In genomic region chr3:103218146-103218545, GRCh38 we compare ENCODE assay signal across 10 cellular contexts.
DNase-seq lines count a peak whose midpoint lies in the region; ATAC-seq and TF ChIP-seq lines count a peak whose summit lies in the region.
"Had no signal": no experiment of that assay in that cellular context is flagged by ENCODE, and none has a peak within 500 bp of the region (broad histone marks: within the 10 kb centered on the region; RNA-seq: fewer than 3 reads in every experiment).

No MANE protein-coding gene starts in this region.

- POLR2A ChIA-PET in WTC11 (lab: Charles Lee), result no interaction called here

- H3K36me3 ChIP-seq in mucosa of descending colon (ENCODE audit: low read depth), result no peaks in the 10 kb centered on the region
- no peaks in the 10 kb centered on the region for H3K36me3 ChIP-seq in prostate gland

- ATAC-seq in GM18519 (IDR thresholded peaks at IDR 0.05; ENCODE audit: low FRiP score, unreplicated experiment), result peak; percentile 99
- ATAC-seq in GM21515 (IDR thresholded peaks at IDR 0.05; ENCODE audit: unreplicated experiment), result peak; percentile 100
- ATAC-seq in HG03108 (IDR thresholded peaks at IDR 0.05; ENCODE audit: unreplicated experiment), result peak; percentile 100
- no peak for ATAC-seq in WTC11
- ATAC-seq in mucosa of descending colon, result no peak

- H3K27me3 ChIP-seq in prostate gland (replicated peaks; ENCODE audit: insufficient read depth), result no peaks in the 10 kb centered on the region

- peak overlapping the region; percentile 71; the same call in 1 of the 2 replicates for H3K27ac Mint-ChIP-seq in WTC11

- H3K27me3 Mint-ChIP-seq in WTC11 (ENCODE audit: low read depth), result no peaks in the 10 kb centered on the region

- TF ChIP-seq POLR2A in prostate gland (IDR thresholded peaks at IDR 0.05), result no peak

- H3K4me3 ChIP-seq in mucosa of descending colon, result no peak overlapping the region
- H3K4me3 ChIP-seq in prostate gland, result no peak overlapping the region

- intact Hi-C loops in mucosa of descending colon (cut with DNase I, micrococcal nuclease) (no loop called here), prostate gland (cut with DNase I) (no loop called here)

- CTCF ChIA-PET in WTC11 (lab: Charles Lee), result no interaction called here

- H3K4me1 ChIP-seq in mucosa of descending colon (ENCODE audit: low read depth), result no peaks in the 10 kb centered on the region
- no peaks in the 10 kb centered on the region for H3K4me1 ChIP-seq in prostate gland (replicated peaks)

- no peak overlapping the region for H3K27ac ChIP-seq in prostate gland
- H3K27ac ChIP-seq: HL-60 had no signal

- H3K9me3 ChIP-seq in mucosa of descending colon (no peaks in the 10 kb centered on the region), prostate gland (no peaks in the 10 kb centered on the region)

- H3K36me3 Mint-ChIP-seq in WTC11, result peaks cover 8% of the 10 kb centered on the region

- no peak overlapping the region for H3K4me3 Mint-ChIP-seq in WTC11

- no peak for DNase-seq in WTC11 (ENCODE audit: low spot score)
- DNase-seq in mucosa of descending colon, result no peak
- DNase-seq in DMS53 (lab: John Stamatoyannopoulos, UW), result no peak
- DNase-seq in prostate gland (ENCODE audit: low spot score), result no peak
- no peak for DNase-seq in NOMO-1 treated with DMSO at 0.1 percent for 48 hours (lab: John Stamatoyannopoulos, UW; ENCODE audit: unreplicated experiment)
- DNase-seq: stimulated activated CD4-positive, alpha-beta T cell treated with anti-CD3 and anti-CD28 coated beads, Interleukin-2, amount 100 ng/mL, for 48 hours had no signal

- peaks cover 9% of the 10 kb centered on the region for H3K4me1 Mint-ChIP-seq in WTC11

- WGBS in prostate gland, result 37% methylated on average over 1 of the region's 1 CpG

- no peak for TF ChIP-seq CTCF in WTC11 (IDR thresholded peaks at IDR 0.05)
- TF ChIP-seq CTCF in mucosa of descending colon (IDR thresholded peaks at IDR 0.05), result no peak
- TF ChIP-seq CTCF in prostate gland (IDR thresholded peaks at IDR 0.05), result no peak

- H3K9me3 Mint-ChIP-seq in WTC11, result peaks cover 16% of the 10 kb centered on the region

TF ChIP-seq in WTC11, 78 proteins besides CTCF, POLR2A, EP300 and RAD21:
- TF ChIP-seq E2F4 (CRISPR knock-in tag; IDR thresholded peaks at IDR 0.05; ENCODE audit: borderline replicate concordance, low read depth) (no peak), EMX1 (CRISPR knock-in tag; IDR thresholded peaks at IDR 0.05) (no peak), NFE2L1 (CRISPR knock-in tag; IDR thresholded peaks at IDR 0.05) (no peak), ATF1 (CRISPR knock-in tag; IDR thresholded peaks at IDR 0.05) (no peak), ZNF138 (CRISPR knock-in tag; conservative IDR thresholded peaks at IDR 0.05) (no peak), ZNF317 (CRISPR knock-in tag; IDR thresholded peaks at IDR 0.05; ENCODE audit: borderline replicate concordance, low read depth) (no peak), ARID4B (CRISPR knock-in tag; IDR thresholded peaks at IDR 0.05; ENCODE audit: borderline replicate concordance) (no peak), ZNF671 (CRISPR knock-in tag; IDR thresholded peaks at IDR 0.05) (no peak), TP53 (CRISPR knock-in tag; IDR thresholded peaks at IDR 0.05) (no peak), USF1 (CRISPR knock-in tag; IDR thresholded peaks at IDR 0.05) (no peak)

Comparison
In these comparisons a context has a peak if more than half of its experiments do, and no peak if none do; other contexts are left out.
1. ATAC-seq: peak in GM18519 (single experiment), GM21515 (single experiment) and HG03108 (single experiment); none in WTC11 (single experiment) and mucosa of descending colon (single experiment).